Comparison of ENCODE assay signal across 8 cellular contexts in the genomic region with DNA sequence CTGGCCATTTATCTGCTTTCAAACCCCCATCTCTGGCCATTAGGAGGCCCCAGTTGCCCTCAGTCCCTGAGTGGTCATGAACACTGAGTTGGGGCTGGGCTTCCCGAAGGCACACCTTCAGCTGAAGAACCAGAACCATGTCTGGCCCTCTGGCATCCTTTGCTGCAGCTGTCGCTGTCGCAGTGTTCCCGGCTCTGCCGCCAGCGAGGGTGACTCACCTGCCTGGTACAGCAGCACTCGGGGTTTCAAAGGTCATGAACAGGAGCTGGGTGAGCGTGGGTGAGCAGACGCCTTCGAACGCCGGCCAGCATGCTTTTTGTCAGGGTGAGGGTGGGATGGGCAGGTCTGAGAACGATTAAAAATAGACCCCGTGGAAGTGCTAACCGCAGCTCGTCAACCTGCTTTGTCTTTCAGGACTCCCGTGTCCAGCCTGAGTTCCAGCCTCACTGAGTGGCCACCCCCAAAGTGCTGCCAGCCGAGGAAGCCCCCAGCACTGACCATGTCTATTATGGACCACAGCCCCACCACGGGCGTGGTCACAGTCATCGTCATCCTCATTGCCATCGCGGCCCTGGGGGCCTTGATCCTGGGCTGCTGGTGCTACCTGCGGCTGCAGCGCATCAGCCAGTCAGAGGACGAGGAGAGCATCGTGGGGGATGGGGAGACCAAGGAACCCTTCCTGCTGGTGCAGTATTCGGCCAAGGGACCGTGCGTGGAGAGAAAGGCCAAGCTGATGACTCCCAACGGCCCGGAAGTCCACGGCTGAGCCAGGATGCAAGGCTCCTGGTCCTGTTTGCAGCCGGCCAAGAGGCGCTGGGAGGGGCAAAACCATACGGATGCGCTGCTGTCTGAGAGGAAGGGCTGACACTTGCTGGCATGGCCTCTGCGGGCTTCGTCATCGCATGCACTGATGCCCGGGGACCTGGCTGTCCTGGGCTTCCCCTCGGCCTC. TPM values are rescaled to one million over a fixed set of nuclear protein-coding genes. Genes with fewer than 3 reads are reported as not detected.
DNase-seq lines count a peak whose midpoint lies in the region; ATAC-seq and TF ChIP-seq lines count a peak whose summit lies in the region.

No MANE protein-coding gene starts in this region.

- H3K27me3 ChIP-seq in kidney epithelial cell (ENCODE audit: control insufficient read depth, insufficient read depth, low read length), result no peaks in the 10 kb centered on the region

- peak; percentile 64 for DNase-seq in stimulated activated CD4-positive, alpha-beta T cell treated with anti-CD3 and anti-CD28 coated beads, Interleukin-15, amount 100 ng/mL, for 24 hours
- no peak for DNase-seq in stimulated activated CD4-positive, alpha-beta T cell treated with anti-CD3 and anti-CD28 coated beads, Interleukin-12 subunit alpha, Interleukin-12 subunit beta, amount 100 ng/mL, for 4 hours
- peak; percentile 29 to 31 for DNase-seq in activated T-cell treated with anti-CD3 and anti-CD28 coated beads, Interleukin-2, amount 50 U/mL, for 72 hours
- no peak for DNase-seq in kidney epithelial cell (ENCODE audit: low read depth)
- DNase-seq in NCI-H1048 (lab: John Stamatoyannopoulos, UW), result no peak
- DNase-seq in NAMALWA (ENCODE audit: low spot score), result no peak
- no peak for DNase-seq in NCI-H1092 (lab: John Stamatoyannopoulos, UW)

- H3K36me3 ChIP-seq in kidney epithelial cell (ENCODE audit: control insufficient read depth, insufficient read depth, low read length) (peaks cover 4% of the 10 kb centered on the region), urinary bladder (ENCODE audit: insufficient read depth) (peaks cover 2% of the 10 kb centered on the region)

- H3K36me3 Mint-ChIP-seq in activated T-cell treated with anti-CD3 and anti-CD28 coated beads, Interleukin-2, amount 50 U/mL, for 72 hours (ENCODE audit: insufficient read depth in 2 of 2), result peaks cover 0 to 5% of the 10 kb centered on the region in 2 donors

- H3K4me3 Mint-ChIP-seq in activated T-cell treated with anti-CD3 and anti-CD28 coated beads, Interleukin-2, amount 50 U/mL, for 72 hours, result peak overlapping the region in 1 of 2 donors; percentile 21

- WGBS in urinary bladder, result 84% methylated on average over 42 of the region's 42 CpGs

- peaks cover 79% of the 10 kb centered on the region for H3K4me1 Mint-ChIP-seq in activated T-cell treated with anti-CD3 and anti-CD28 coated beads, Interleukin-2, amount 50 U/mL, for 72 hours (ENCODE audit: low read depth)

- peaks cover 1% of the 10 kb centered on the region for H3K4me1 ChIP-seq in urinary bladder (ENCODE audit: insufficient read depth)

- no peaks in the 10 kb centered on the region for H3K9me3 Mint-ChIP-seq in activated T-cell treated with anti-CD3 and anti-CD28 coated beads, Interleukin-2, amount 50 U/mL, for 72 hours

- ATAC-seq in activated T-cell treated with anti-CD3 and anti-CD28 coated beads, Interleukin-2, amount 50 U/mL, for 72 hours (replicated peaks in 1 of 2), result peak; percentile 24 to 48

- H3K4me3 ChIP-seq in kidney epithelial cell (ENCODE audit: low read depth, low read length), result no peak overlapping the region
- no peak overlapping the region for H3K4me3 ChIP-seq in urinary bladder (ENCODE audit: low read depth, low read length)

- peak overlapping the region; percentile 5 for H3K27ac ChIP-seq in urinary bladder (ENCODE audit: low read depth)

- H3K27me3 Mint-ChIP-seq in activated T-cell treated with anti-CD3 and anti-CD28 coated beads, Interleukin-2, amount 50 U/mL, for 72 hours (ENCODE audit: low read depth), result no peaks in the 10 kb centered on the region

- H3K27ac Mint-ChIP-seq in activated T-cell treated with anti-CD3 and anti-CD28 coated beads, Interleukin-2, amount 50 U/mL, for 72 hours, result no peak overlapping the region

- peak; percentile 6 for TF ChIP-seq CTCF in kidney epithelial cell (IDR thresholded peaks at IDR 0.05; ENCODE audit: insufficient read depth, low read length, poor library complexity, severe bottlenecking)

RNA-seq across cellular contexts. Expression of a gene that starts 7.6 kb away (rescaled TPM):
- 10 to 100 TPM; 10.4 to 11.6 TPM for total RNA-seq in activated T-cell treated with anti-CD3 and anti-CD28 coated beads, Interleukin-2, amount 50 U/mL, for 72 hours
- total RNA-seq in kidney epithelial cell (31.0 and 32.9 TPM in 2 replicates), urinary bladder (11.4 TPM)
- polyA plus RNA-seq in urinary bladder, result 28.3 TPM

Comparison
In these comparisons a context has a peak if more than half of its experiments do, and no peak if none do; other contexts are left out.
1. DNase-seq: peak in stimulated activated CD4-positive, alpha-beta T cell treated with anti-CD3 and anti-CD28 coated beads, Interleukin-15, amount 100 ng/mL, for 24 hours (single experiment) and activated T-cell treated with anti-CD3 and anti-CD28 coated beads, Interleukin-2, amount 50 U/mL, for 72 hours (2 of 2); none in stimulated activated CD4-positive, alpha-beta T cell treated with anti-CD3 and anti-CD28 coated beads, Interleukin-12 subunit alpha, Interleukin-12 subunit beta, amount 100 ng/mL, for 4 hours (single experiment), kidney epithelial cell (single experiment), NCI-H1048 (single experiment), NAMALWA (single experiment) and NCI-H1092 (single experiment).